1 cellular context compared by ENCODE assay signal in the genomic region with DNA sequence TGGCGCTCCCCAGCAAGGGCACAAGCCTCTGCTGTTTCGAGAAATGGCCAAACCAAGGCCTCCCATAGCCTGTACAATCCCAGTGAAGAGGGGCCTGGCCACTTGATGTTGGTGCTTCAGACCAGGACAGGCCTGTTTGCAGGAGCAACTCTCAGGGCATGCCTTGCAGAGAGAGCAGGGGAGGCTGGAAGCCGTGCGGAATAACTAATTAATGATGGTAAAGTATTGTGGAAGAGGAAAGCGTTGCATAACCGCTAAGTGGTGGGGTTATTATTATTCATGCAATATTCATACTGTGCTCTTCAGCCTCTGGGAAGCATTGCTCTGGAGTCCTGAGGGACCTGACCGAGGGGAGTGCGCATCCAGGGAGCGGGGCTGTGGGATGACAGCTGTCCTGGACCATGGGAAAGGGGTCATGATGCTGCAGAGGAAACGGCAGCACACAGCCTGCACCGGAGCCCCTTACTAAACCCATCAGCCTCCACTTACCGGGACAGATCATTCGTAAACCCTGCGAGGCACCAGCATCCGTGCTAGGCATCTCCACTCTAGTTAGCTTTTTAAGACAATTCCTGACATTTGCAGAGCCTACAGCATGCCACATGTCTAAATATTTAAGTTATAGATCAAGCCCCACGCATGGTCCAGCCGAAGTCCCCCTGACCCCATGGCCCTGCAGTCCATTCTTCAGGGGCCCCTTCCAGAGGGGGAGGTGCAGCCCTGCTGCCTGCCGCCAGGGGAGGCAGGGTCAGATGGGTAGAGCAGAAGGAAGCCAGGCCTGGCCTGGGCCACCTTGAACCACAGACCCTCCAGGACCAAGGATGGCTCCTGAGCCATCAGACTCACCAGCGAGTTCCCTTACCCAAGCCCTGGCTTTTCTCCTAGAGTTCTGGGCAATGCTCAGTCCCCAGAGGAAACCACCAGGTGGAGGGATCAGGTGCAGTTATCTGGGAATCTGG.
TF ChIP-seq lines count a peak whose summit lies in the region.

No MANE protein-coding gene starts in this region.

TF ChIP-seq in GM12878, 131 proteins besides CTCF, POLR2A, EP300 and RAD21:
- TF ChIP-seq SMARCA5 (IDR thresholded peaks at IDR 0.05): peak; percentile 82; the same call in 1 of the 2 replicates
- no peak for TF ChIP-seq WRNIP1 (IDR thresholded peaks at IDR 0.05; ENCODE audit: borderline replicate concordance, low read depth, low read length)
- no peak for TF ChIP-seq SREBF1 (IDR thresholded peaks at IDR 0.05; ENCODE audit: low read length)
- TF ChIP-seq, protein P1, sequence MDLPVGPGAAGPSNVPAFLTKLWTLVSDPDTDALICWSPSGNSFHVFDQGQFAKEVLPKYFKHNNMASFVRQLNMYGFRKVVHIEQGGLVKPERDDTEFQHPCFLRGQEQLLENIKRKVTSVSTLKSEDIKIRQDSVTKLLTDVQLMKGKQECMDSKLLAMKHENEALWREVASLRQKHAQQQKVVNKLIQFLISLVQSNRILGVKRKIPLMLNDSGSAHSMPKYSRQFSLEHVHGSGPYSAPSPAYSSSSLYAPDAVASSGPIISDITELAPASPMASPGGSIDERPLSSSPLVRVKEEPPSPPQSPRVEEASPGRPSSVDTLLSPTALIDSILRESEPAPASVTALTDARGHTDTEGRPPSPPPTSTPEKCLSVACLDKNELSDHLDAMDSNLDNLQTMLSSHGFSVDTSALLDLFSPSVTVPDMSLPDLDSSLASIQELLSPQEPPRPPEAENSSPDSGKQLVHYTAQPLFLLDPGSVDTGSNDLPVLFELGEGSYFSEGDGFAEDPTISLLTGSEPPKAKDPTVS (IDR thresholded peaks at IDR 0.05; ENCODE audit: low read depth, low read length): no peak
- TF ChIP-seq RELA (IDR thresholded peaks at IDR 0.05; ENCODE audit: borderline replicate concordance, partially characterized antibody): no peak
